7 cellular contexts compared by ENCODE assay signal in the genomic region with DNA sequence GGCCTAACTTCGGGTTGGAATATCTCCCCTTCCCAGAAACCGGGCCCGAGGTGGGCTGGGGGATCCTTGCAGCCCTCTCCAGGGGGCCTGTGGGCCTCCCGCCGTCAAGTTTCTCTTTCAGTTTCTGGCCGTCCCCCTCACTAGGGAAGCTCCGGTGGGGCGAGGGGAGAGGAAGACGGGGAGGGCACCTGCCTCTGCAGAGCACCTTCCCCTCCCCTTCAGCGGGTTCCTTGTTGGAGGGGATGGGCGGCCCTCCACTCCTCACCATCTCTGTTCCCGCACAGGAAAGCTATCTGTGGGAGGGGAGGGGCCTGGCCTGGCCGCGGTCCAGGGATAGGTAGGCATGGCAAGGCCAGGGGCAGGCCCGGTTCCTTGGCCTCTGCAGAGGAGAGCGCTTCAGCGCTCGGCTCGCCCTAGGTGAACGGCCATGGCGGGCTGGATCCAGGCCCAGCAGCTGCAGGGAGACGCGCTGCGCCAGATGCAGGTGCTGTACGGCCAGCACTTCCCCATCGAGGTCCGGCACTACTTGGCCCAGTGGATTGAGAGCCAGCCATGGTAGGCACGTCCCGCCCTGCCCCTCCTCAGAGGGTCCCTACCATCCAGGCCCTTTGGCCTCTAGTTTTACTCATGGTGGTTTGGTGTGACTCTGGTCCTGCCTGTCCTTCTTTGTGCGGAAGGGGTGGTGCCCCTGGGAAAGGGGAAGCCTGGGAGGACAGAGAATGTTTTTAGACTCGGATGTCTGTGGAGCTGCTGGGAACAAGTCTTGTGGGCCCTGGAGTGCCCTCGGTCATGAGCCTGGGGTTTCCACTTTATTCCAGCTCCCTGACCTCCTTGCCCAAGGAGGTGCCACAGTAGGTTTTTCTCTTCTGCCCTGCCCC. TPM values are rescaled to one million over a fixed set of nuclear protein-coding genes. Genes with fewer than 3 reads are reported as not detected.
DNase-seq lines count a peak whose midpoint lies in the region; ATAC-seq and TF ChIP-seq lines count a peak whose summit lies in the region.

No MANE protein-coding gene starts in this region.

- no peaks in the 10 kb centered on the region for H3K9me3 ChIP-seq in stomach

- H3K36me3 ChIP-seq in stomach = peaks cover 0 to 30% (median 26%) of the 10 kb centered on the region in 4 donors

- H3K27ac ChIP-seq in stomach = peak overlapping the region; percentile 71 to 92 (median 87)

- no peaks in the 10 kb centered on the region for H3K27me3 ChIP-seq in stomach

- peak overlapping the region; percentile 69 to 75 (median 72) for H3K4me3 ChIP-seq in stomach

- no peak for TF ChIP-seq EP300 in stomach (IDR thresholded peaks at IDR 0.05)

- H3K4me1 Mint-ChIP-seq in central memory CD8-positive, alpha-beta T cell = peaks cover 62% of the 10 kb centered on the region
- peaks cover 12% of the 10 kb centered on the region for H3K4me1 Mint-ChIP-seq in mesothelial cell of epicardium

- 54 to 79% (median 55%) methylated on average over 16 to 32 of the region's 32 CpGs for WGBS in stomach, 5 donors

- no peaks in the 10 kb centered on the region for H3K27me3 Mint-ChIP-seq in central memory CD8-positive, alpha-beta T cell
- peaks cover 14% of the 10 kb centered on the region for H3K27me3 Mint-ChIP-seq in mesothelial cell of epicardium (ENCODE audit: low read depth)

- peak; percentile 22 for ATAC-seq in GM21723 (IDR thresholded peaks at IDR 0.05; ENCODE audit: unreplicated experiment)
- peak; percentile 27 for ATAC-seq in central memory CD8-positive, alpha-beta T cell (replicated peaks; ENCODE audit: extremely low read depth, poor library complexity, severe bottlenecking)

- H3K36me3 Mint-ChIP-seq in central memory CD8-positive, alpha-beta T cell (ENCODE audit: insufficient read depth) = peaks cover 37% of the 10 kb centered on the region
- H3K36me3 Mint-ChIP-seq in mesothelial cell of epicardium = no peaks in the 10 kb centered on the region

- intact Hi-C loops in stomach (cut with DNase I; ENCODE audit: low total_unique reads) = no loop called here

- DNase-seq in T-helper 9 cell (peak; percentile 43), mesothelial cell of epicardium (ENCODE audit: low spot score in 2 of 2, unreplicated experiment in 2 of 2) (no peak), stomach (peak; percentile 55), inferior parietal cortex (ENCODE audit: extremely low spot score) (no peak), hippocampal formation (lab: John Stamatoyannopoulos, UW) (no peak)
- peak in 1 of 2 donors; percentile 51 for DNase-seq in central memory CD8-positive, alpha-beta T cell (ENCODE audit: low spot score in 2 of 2)

- H3K4me1 ChIP-seq in stomach = peaks cover 20 to 62% (median 45%) of the 10 kb centered on the region in 4 donors

- TF ChIP-seq CTCF in mesothelial cell of epicardium (IDR thresholded peaks at IDR 0.05; ENCODE audit: unreplicated experiment) (no peak), stomach (IDR thresholded peaks at IDR 0.05) (no peak)

- H3K9me3 Mint-ChIP-seq in central memory CD8-positive, alpha-beta T cell = no peaks in the 10 kb centered on the region
- no peaks in the 10 kb centered on the region for H3K9me3 Mint-ChIP-seq in mesothelial cell of epicardium

- no peak for TF ChIP-seq POLR2A in stomach (IDR thresholded peaks at IDR 0.05)

- peak overlapping the region; percentile 96 for H3K4me3 Mint-ChIP-seq in central memory CD8-positive, alpha-beta T cell
- peak overlapping the region; percentile 51 for H3K4me3 Mint-ChIP-seq in mesothelial cell of epicardium

- H3K27ac Mint-ChIP-seq in central memory CD8-positive, alpha-beta T cell (ENCODE audit: low read depth) = peak overlapping the region; percentile 98
- H3K27ac Mint-ChIP-seq in mesothelial cell of epicardium = no peak overlapping the region

RNA-seq across cellular contexts. Expression of gene STAT5A, which starts 0.9 kb away (rescaled TPM):
- total RNA-seq in mesothelial cell of epicardium (9.5 to 11.7 TPM (median 11.2 TPM) in 3 replicates), stomach (10 to 100 TPM; 16.2 to 81.7 (median 20.6) TPM)
- 10 to 100 TPM in 2 of 3 donors, 1 to 10 TPM in 1; 9.6 to 10.5 (median 10.5) TPM for polyA plus RNA-seq in stomach

RNA-seq across cellular contexts. Expression of gene STAT5B, which starts 13.0 kb away (rescaled TPM):
- total RNA-seq in mesothelial cell of epicardium (47.7 to 52.3 TPM (median 50.6 TPM) in 3 replicates), stomach (10 to 100 TPM; 51.4 to 86.2 (median 62.4) TPM)
- polyA plus RNA-seq in stomach = 10 to 100 TPM; 18.9 to 24.1 (median 19.8) TPM

Comparison
In these comparisons a context has a peak if more than half of its experiments do, and no peak if none do; other contexts are left out.
1. DNase-seq: peak in T-helper 9 cell (single experiment) and stomach (single experiment); none in mesothelial cell of epicardium (0 of 2), inferior parietal cortex (single experiment) and hippocampal formation (0 of 2).